ENCODE assay signal across 17 cellular contexts in genomic region chr1:24904731-24905354, GRCh38. TPM values are rescaled to one million over a fixed set of nuclear protein-coding genes. Genes with fewer than 3 reads are reported as not detected.
DNase-seq lines count a peak whose midpoint lies in the region; ATAC-seq and TF ChIP-seq lines count a peak whose summit lies in the region.
"Had no signal": no experiment of that assay in that cellular context is flagged by ENCODE, and none has a peak within 500 bp of the region (broad histone marks: within the 10 kb centered on the region; RNA-seq: fewer than 3 reads in every experiment).

No MANE protein-coding gene starts in this region.

- no peaks in the 10 kb centered on the region for H3K9me3 Mint-ChIP-seq in natural killer cell
- no peaks in the 10 kb centered on the region for H3K9me3 Mint-ChIP-seq in natural killer cell treated with Interleukin-12 subunit alpha and Interleukin-12 subunit beta and Interleukin-15 and Interleukin-18, amount 100 ng/mL, for 72 hours
- no peaks in the 10 kb centered on the region for H3K9me3 Mint-ChIP-seq in type B pancreatic cell
- H3K9me3 Mint-ChIP-seq: T-helper 1 cell treated with Interleukin-12 subunit alpha and Interleukin-12 subunit beta and Interleukin-4 antibody, amounts not matched to agents 30 μg/mL and 1 μg/mL, for 36 hours had no signal

- H3K4me3 Mint-ChIP-seq in natural killer cell (no peak overlapping the region), type B pancreatic cell (no peak overlapping the region)
- no peak overlapping the region for H3K4me3 Mint-ChIP-seq in natural killer cell treated with Interleukin-12 subunit alpha and Interleukin-12 subunit beta and Interleukin-15 and Interleukin-18, amount 100 ng/mL, for 72 hours
- H3K4me3 Mint-ChIP-seq: T-helper 1 cell treated with Interleukin-12 subunit alpha and Interleukin-12 subunit beta and Interleukin-4 antibody, amounts not matched to agents 30 μg/mL and 1 μg/mL, for 36 hours had no signal

- H3K36me3 ChIP-seq in lower lobe of right lung (no peaks in the 10 kb centered on the region), OCI-LY7 (ENCODE audit: insufficient read depth, low read length) (peaks cover 67% of the 10 kb centered on the region), HAP-1 (replicated peaks) (peaks cover 10% of the 10 kb centered on the region)
- H3K36me3 ChIP-seq: colonic mucosa had no signal

- intact Hi-C loops in natural killer cell (cut with micrococcal nuclease) = no loop called here
- intact Hi-C loops in lower lobe of right lung (cut with DNase I) = no loop called here
- intact Hi-C loops in OCI-LY7 (cut with micrococcal nuclease; ENCODE audit: unreplicated experiment) = no loop called here

- in situ Hi-C loops in HAP-1 (cut with MboI; ENCODE audit: low sequenced_read_pairs) = no loop called here

- BruUV-seq in OCI-LY7 (replicated peaks; lab: Mats Ljungman, UMichigan) = no TSS peak

- H3K36me3 Mint-ChIP-seq in natural killer cell = peaks cover 18% of the 10 kb centered on the region
- peaks cover 13% of the 10 kb centered on the region for H3K36me3 Mint-ChIP-seq in natural killer cell treated with Interleukin-12 subunit alpha and Interleukin-12 subunit beta and Interleukin-15 and Interleukin-18, amount 100 ng/mL, for 72 hours
- H3K36me3 Mint-ChIP-seq in type B pancreatic cell = no peaks in the 10 kb centered on the region

- POLR2A ChIA-PET in OCI-LY7 (lab: Charles Lee) = no interaction called here

- H3K79me2 ChIP-seq in OCI-LY7 (ENCODE audit: insufficient read depth, low read depth, low read length) = no peaks in the 10 kb centered on the region

- H4K20me1 ChIP-seq in OCI-LY7 (ENCODE audit: insufficient read depth, low read length) = no peaks in the 10 kb centered on the region

- no peak overlapping the region for H3K4me3 ChIP-seq in lower lobe of right lung
- no peak overlapping the region for H3K4me3 ChIP-seq in OCI-LY7 (ENCODE audit: low read depth, low read length, poor library complexity, severe bottlenecking)
- H3K4me3 ChIP-seq in HAP-1 = no peak overlapping the region
- H3K4me3 ChIP-seq: ascending aorta, colonic mucosa had no signal

- CTCF ChIA-PET in OCI-LY7 (lab: Charles Lee; ENCODE audit: unreplicated experiment) = no interaction called here

- peaks cover 58 to 89% of the 10 kb centered on the region in 2 donors for H3K4me1 Mint-ChIP-seq in natural killer cell
- H3K4me1 Mint-ChIP-seq in natural killer cell treated with Interleukin-12 subunit alpha and Interleukin-12 subunit beta and Interleukin-15 and Interleukin-18, amount 100 ng/mL, for 72 hours (ENCODE audit: low read depth in 2 of 2) = peaks cover 43 to 63% of the 10 kb centered on the region in 2 donors
- H3K4me1 Mint-ChIP-seq in type B pancreatic cell (ENCODE audit: unreplicated experiment) = peaks cover 6% of the 10 kb centered on the region

- peak overlapping the region; percentile 99 for H3K27ac Mint-ChIP-seq in natural killer cell
- H3K27ac Mint-ChIP-seq in natural killer cell treated with Interleukin-12 subunit alpha and Interleukin-12 subunit beta and Interleukin-15 and Interleukin-18, amount 100 ng/mL, for 72 hours = peak overlapping the region in 1 of 2 donors; percentile 47
- no peak overlapping the region for H3K27ac Mint-ChIP-seq in type B pancreatic cell
- H3K27ac Mint-ChIP-seq: T-helper 1 cell treated with Interleukin-12 subunit alpha and Interleukin-12 subunit beta and Interleukin-4 antibody, amounts not matched to agents 30 μg/mL and 1 μg/mL, for 36 hours had no signal

- peak; percentile 15 for DNase-seq in natural killer cell
- DNase-seq in natural killer cell treated with Interleukin-12 subunit alpha and Interleukin-12 subunit beta and Interleukin-15 and Interleukin-18, amount 100 ng/mL, for 72 hours (ENCODE audit: low spot score) = no peak
- DNase-seq in activated naive CD4-positive, alpha-beta T cell treated with anti-CD3 and anti-CD28 coated beads, Interleukin-2, amount 50 U/mL, for 16 hours = peak; percentile 5
- DNase-seq in lower lobe of right lung = peak; percentile 30
- DNase-seq in type B pancreatic cell (ENCODE audit: extremely low spot score, unreplicated experiment) = peak; percentile 56
- DNase-seq in cerebellar nuclear complex (lab: John Stamatoyannopoulos, UW) = no peak
- DNase-seq in OCI-LY7 (ENCODE audit: low spot score) = no peak
- no peak for DNase-seq in HAP-1 (ENCODE audit: low spot score in 2 of 2)
- DNase-seq: colonic mucosa, COR-L47, NCI-H345, substantia nigra had no signal

- H3K4me1 ChIP-seq in lower lobe of right lung (no peaks in the 10 kb centered on the region), OCI-LY7 (ENCODE audit: insufficient read depth, low read length, poor library complexity, severe bottlenecking) (no peaks in the 10 kb centered on the region), HAP-1 (no peaks in the 10 kb centered on the region)
- H3K4me1 ChIP-seq: ascending aorta, colonic mucosa had no signal

- H3K27ac ChIP-seq in lower lobe of right lung (no peak overlapping the region), OCI-LY7 (ENCODE audit: low read depth, low read length, poor library complexity, severe bottlenecking) (no peak overlapping the region)
- H3K27ac ChIP-seq: ascending aorta, colonic mucosa had no signal

- no peaks in the 10 kb centered on the region for H3K9me2 ChIP-seq in OCI-LY7 (ENCODE audit: insufficient read depth, low read length)

- H3K27me3 ChIP-seq in lower lobe of right lung (ENCODE audit: low read depth) (peaks cover 18% of the 10 kb centered on the region), HAP-1 (ENCODE audit: low read depth) (no peaks in the 10 kb centered on the region)
- H3K27me3 ChIP-seq: ascending aorta, colonic mucosa had no signal

- no peak for ATAC-seq in natural killer cell
- ATAC-seq in natural killer cell treated with Interleukin-12 subunit alpha and Interleukin-12 subunit beta and Interleukin-15 and Interleukin-18, amount 100 ng/mL, for 72 hours = no peak
- no peak for ATAC-seq in lower lobe of right lung
- ATAC-seq: activated CD4-positive, CD25-positive, alpha-beta regulatory T cell treated with anti-CD3 and anti-CD28 coated beads, Interleukin-2, amount 50 U/mL, for 24 hours had no signal

- no peak overlapping the region for H3K4me2 ChIP-seq in OCI-LY7 (ENCODE audit: low read length)

- no peak overlapping the region for H2AFZ ChIP-seq in OCI-LY7 (ENCODE audit: low read length)

- TF ChIP-seq CTCF in natural killer cell (IDR thresholded peaks at IDR 0.05) (no peak), lower lobe of right lung (IDR thresholded peaks at IDR 0.05) (no peak), type B pancreatic cell (conservative IDR thresholded peaks at IDR 0.05) (no peak), OCI-LY7 (conservative IDR thresholded peaks at IDR 0.05; ENCODE audit: low read length) (no peak)

- H3K27me3 Mint-ChIP-seq in natural killer cell (ENCODE audit: low read depth in 2 of 2) = no peaks in the 10 kb centered on the region
- H3K27me3 Mint-ChIP-seq in natural killer cell treated with Interleukin-12 subunit alpha and Interleukin-12 subunit beta and Interleukin-15 and Interleukin-18, amount 100 ng/mL, for 72 hours = no peaks in the 10 kb centered on the region
- H3K27me3 Mint-ChIP-seq in type B pancreatic cell = peaks cover 13% of the 10 kb centered on the region

- no peaks in the 10 kb centered on the region for H3K9me3 ChIP-seq in lower lobe of right lung
- no peaks in the 10 kb centered on the region for H3K9me3 ChIP-seq in OCI-LY7 (ENCODE audit: low read length)
- H3K9me3 ChIP-seq in HAP-1 = no peaks in the 10 kb centered on the region
- H3K9me3 ChIP-seq: ascending aorta, colonic mucosa had no signal

RNA-seq across cellular contexts. Expression of gene RUNX3, which starts 25.2 kb away (rescaled TPM):
- total RNA-seq in natural killer cell (100 to 1,000 TPM; 537 to 630 (median 601) TPM), lower lobe of right lung (13.1 TPM), type B pancreatic cell (ENCODE audit: low replicate concordance) (0.41 TPM in 1 of 2 replicates, not detected in the other), OCI-LY7 (2022) (39.5 and 41.1 TPM in 2 replicates)
- 100 to 1,000 TPM; 177 to 186 TPM for total RNA-seq in natural killer cell treated with Interleukin-12 subunit alpha and Interleukin-12 subunit beta and Interleukin-15 and Interleukin-18, amount 100 ng/mL, for 72 hours
- total RNA-seq in OCI-LY7 (2014; rRNA removed; shearing (Covaris generic)) = 9.5 and 12.2 TPM in 2 replicates
- total RNA-seq: frontal cortex, myocyte had no signal

Comparison
In these comparisons a context has a peak if more than half of its experiments do, and no peak if none do; other contexts are left out.
1. DNase-seq: peak in natural killer cell (single experiment), activated naive CD4-positive, alpha-beta T cell treated with anti-CD3 and anti-CD28 coated beads, Interleukin-2, amount 50 U/mL, for 16 hours (single experiment), lower lobe of right lung (single experiment) and type B pancreatic cell (single experiment); none in natural killer cell treated with Interleukin-12 subunit alpha and Interleukin-12 subunit beta and Interleukin-15 and Interleukin-18, amount 100 ng/mL, for 72 hours (single experiment), cerebellar nuclear complex (0 of 2), OCI-LY7 (single experiment) and HAP-1 (0 of 2).
2. RNA of gene RUNX3, which starts 25.2 kb away (total RNA-seq): 537 to 630 TPM in natural killer cell and 177 to 186 TPM in natural killer cell treated with Interleukin-12 subunit alpha and Interleukin-12 subunit beta and Interleukin-15 and Interleukin-18, amount 100 ng/mL, for 72 hours; 9.5 to 41.1 TPM in OCI-LY7, 13.1 TPM in lower lobe of right lung (single experiment) and 0.41 TPM in type B pancreatic cell; every median in the first group is over 4 times any median in the second.